In the genomic region with DNA sequence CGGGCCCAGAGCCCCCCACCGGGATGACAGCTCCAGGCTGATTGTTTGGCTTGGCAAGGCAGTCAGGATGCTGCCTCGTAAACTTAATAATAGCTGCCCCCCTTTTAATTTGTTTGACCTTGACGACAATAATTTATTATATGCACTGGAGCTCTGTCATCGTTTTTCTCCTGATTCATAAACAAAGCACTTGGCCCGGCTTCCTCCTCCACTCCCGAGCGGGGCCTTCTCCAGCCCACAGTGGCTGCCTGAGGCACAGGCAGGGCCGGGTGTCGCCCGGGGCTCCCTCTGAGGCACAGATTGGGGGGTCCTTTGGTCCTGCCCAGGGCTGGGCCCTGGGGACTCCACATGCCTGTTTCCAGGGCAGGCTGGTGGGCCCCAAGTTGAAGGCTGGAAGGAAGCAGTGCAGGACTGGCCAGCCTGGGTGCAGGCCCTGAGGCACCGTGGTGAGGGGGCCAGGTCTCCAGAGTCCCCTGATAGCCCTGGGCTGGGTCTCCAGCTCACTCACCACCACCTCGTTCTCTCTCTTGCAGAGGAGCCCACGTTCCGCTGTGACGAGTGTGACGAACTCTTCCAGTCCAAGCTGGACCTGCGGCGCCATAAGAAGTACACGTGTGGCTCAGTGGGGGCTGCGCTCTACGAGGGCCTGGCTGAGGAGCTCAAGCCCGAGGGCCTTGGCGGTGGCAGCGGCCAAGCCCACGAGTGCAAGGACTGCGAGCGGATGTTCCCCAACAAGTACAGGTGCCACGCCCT, we compare ENCODE assay signal across 1 cellular context.
TF ChIP-seq lines count a peak whose summit lies in the region.

No MANE protein-coding gene starts in this region.

TF ChIP-seq in IMR-90, 13 proteins besides CTCF, POLR2A, EP300 and RAD21:
- TF ChIP-seq CEBPB (IDR thresholded peaks at IDR 0.05; ENCODE audit: low read depth, low read length) (no peak), MAZ (IDR thresholded peaks at IDR 0.05; ENCODE audit: borderline replicate concordance, low read depth, low read length) (no peak), CHD1 (IDR thresholded peaks at IDR 0.05; ENCODE audit: low read depth, low read length) (no peak), USF2 (IDR thresholded peaks at IDR 0.05; ENCODE audit: low read depth, low read length) (no peak), ELK1 (IDR thresholded peaks at IDR 0.05; ENCODE audit: borderline replicate concordance, low read depth, low read length) (no peak), BHLHE40 (IDR thresholded peaks at IDR 0.05; ENCODE audit: low read depth, low read length) (no peak), RFX5 (IDR thresholded peaks at IDR 0.05; ENCODE audit: low read depth, low read length) (no peak), MAFK (IDR thresholded peaks at IDR 0.05; ENCODE audit: low read depth, low read length) (no peak), NFE2L2 (IDR thresholded peaks at IDR 0.05; ENCODE audit: low read depth, low read length) (no peak), FOS (IDR thresholded peaks at IDR 0.05; ENCODE audit: low read depth, low read length) (no peak), SMC3 (IDR thresholded peaks at IDR 0.05; ENCODE audit: low read depth, low read length) (no peak)
TF ChIP-seq in IMR-90: peak in this region for 0.
